ENCODE assay signal across 1 cellular context in the genomic region with DNA sequence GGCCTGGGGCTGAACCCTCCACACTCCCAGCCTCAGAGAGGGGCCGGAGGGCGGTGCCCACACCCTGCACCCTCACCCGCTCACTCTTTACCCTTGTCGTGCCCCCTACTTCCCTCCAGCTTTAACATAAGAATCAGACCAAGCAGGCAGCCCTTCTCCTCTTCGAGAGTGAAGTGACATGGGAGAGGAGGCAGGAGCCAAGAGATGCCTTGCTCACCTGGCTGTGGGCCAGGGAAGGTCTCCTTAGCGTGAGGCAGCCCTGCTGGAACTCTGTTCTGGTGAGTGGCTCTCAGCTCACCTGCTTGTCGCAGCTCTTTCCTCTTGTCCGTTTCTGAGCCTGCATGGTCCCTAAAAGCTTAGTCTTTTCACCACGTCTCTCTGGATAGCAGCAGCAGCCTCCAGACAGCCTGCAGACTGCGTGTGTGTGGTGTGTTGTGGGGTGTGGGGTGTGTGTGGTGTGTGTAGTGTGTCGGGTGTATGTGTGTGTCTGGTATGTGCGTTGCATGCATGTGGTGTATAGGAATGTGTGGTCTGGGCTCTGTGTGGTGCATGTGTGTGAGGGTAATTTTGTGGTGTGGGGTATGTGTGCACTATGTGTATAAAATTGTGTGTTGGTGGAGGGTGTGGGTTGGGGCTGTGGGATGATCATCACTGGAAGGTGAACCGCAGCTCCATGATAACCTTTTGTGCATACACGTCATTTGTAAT.
TF ChIP-seq lines count a peak whose summit lies in the region.

No MANE protein-coding gene starts in this region.

TF ChIP-seq in HCT116, 20 proteins besides CTCF, POLR2A, EP300 and RAD21 (continued from another document):
- TF ChIP-seq, protein P1, sequence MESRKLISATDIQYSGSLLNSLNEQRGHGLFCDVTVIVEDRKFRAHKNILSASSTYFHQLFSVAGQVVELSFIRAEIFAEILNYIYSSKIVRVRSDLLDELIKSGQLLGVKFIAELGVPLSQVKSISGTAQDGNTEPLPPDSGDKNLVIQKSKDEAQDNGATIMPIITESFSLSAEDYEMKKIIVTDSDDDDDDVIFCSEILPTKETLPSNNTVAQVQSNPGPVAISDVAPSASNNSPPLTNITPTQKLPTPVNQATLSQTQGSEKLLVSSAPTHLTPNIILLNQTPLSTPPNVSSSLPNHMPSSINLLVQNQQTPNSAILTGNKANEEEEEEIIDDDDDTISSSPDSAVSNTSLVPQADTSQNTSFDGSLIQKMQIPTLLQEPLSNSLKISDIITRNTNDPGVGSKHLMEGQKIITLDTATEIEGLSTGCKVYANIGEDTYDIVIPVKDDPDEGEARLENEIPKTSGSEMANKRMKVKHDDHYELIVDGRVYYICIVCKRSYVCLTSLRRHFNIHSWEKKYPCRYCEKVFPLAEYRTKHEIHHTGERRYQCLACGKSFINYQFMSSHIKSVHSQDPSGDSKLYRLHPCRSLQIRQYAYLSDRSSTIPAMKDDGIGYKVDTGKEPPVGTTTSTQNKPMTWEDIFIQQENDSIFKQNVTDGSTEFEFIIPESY (IDR thresholded peaks at IDR 0.05; ENCODE audit: extremely low read depth, insufficient replicate concordance, low read length), result no peak
- TF ChIP-seq POLR2AphosphoS5 (IDR thresholded peaks at IDR 0.05; ENCODE audit: low read depth, low read length), result no peak
- TF ChIP-seq EZH2phosphoT487 (IDR thresholded peaks at IDR 0.05; ENCODE audit: borderline replicate concordance), result no peak
- TF ChIP-seq, protein P2, sequence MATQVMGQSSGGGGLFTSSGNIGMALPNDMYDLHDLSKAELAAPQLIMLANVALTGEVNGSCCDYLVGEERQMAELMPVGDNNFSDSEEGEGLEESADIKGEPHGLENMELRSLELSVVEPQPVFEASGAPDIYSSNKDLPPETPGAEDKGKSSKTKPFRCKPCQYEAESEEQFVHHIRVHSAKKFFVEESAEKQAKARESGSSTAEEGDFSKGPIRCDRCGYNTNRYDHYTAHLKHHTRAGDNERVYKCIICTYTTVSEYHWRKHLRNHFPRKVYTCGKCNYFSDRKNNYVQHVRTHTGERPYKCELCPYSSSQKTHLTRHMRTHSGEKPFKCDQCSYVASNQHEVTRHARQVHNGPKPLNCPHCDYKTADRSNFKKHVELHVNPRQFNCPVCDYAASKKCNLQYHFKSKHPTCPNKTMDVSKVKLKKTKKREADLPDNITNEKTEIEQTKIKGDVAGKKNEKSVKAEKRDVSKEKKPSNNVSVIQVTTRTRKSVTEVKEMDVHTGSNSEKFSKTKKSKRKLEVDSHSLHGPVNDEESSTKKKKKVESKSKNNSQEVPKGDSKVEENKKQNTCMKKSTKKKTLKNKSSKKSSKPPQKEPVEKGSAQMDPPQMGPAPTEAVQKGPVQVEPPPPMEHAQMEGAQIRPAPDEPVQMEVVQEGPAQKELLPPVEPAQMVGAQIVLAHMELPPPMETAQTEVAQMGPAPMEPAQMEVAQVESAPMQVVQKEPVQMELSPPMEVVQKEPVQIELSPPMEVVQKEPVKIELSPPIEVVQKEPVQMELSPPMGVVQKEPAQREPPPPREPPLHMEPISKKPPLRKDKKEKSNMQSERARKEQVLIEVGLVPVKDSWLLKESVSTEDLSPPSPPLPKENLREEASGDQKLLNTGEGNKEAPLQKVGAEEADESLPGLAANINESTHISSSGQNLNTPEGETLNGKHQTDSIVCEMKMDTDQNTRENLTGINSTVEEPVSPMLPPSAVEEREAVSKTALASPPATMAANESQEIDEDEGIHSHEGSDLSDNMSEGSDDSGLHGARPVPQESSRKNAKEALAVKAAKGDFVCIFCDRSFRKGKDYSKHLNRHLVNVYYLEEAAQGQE (IDR thresholded peaks at IDR 0.05; ENCODE audit: low read depth), result no peak
- TF ChIP-seq YY1 (IDR thresholded peaks at IDR 0.05; ENCODE audit: extremely low read depth, insufficient replicate concordance, low read depth, low read length), result no peak
- TF ChIP-seq SRF (IDR thresholded peaks at IDR 0.05; ENCODE audit: low read depth), result no peak
